In the genomic region with DNA sequence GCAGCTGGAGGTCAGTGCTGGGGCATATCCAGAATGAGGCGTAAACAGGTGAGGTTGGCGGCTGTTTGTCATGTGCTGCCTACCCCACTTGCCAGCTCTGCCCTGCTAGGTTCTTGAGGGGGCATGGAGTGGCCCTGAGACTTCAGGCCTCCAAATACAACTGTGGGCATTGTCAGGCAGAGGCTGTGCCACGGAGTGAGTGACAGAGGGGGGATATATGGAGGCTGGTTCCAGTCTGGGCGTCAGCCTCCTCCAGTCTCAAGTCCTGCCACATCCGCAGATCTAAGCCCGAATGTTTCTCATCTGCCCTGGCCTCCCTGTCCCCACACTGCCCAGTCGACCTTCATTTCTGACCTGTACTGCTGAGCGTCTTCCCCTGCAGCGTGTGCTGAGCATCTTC, we compare ENCODE assay signal across 19 cellular contexts.
DNase-seq lines count a peak whose midpoint lies in the region; ATAC-seq and TF ChIP-seq lines count a peak whose summit lies in the region.
"Had no signal": no experiment of that assay in that cellular context is flagged by ENCODE, and none has a peak within 500 bp of the region (broad histone marks: within the 10 kb centered on the region; RNA-seq: fewer than 3 reads in every experiment).

No MANE protein-coding gene starts in this region.

- H3K9me3 Mint-ChIP-seq in activated CD4-positive, alpha-beta T cell treated with anti-CD3 and anti-CD28 coated beads, Interleukin-2, amount 10 ng/mL, durations not matched to agents 24 days and 14 days: no peaks in the 10 kb centered on the region
- no peaks in the 10 kb centered on the region for H3K9me3 Mint-ChIP-seq in activated CD4-positive, alpha-beta T cell treated with anti-CD3 and anti-CD28 coated beads, Interleukin-2, amount 10 ng/mL, durations not matched to agents 7 days and 5 days
- H3K9me3 Mint-ChIP-seq in stimulated activated naive B cell treated with anti-CD40 and anti-IgM and Interleukin-4, amounts not matched to agents 10 μg/mL and 1 μg/mL and 100 μg/mL, for 72 hours: no peaks in the 10 kb centered on the region
- H3K9me3 Mint-ChIP-seq: CD8-positive, alpha-beta T cell; GM23338 had no signal

- peak; percentile 45 for DNase-seq in activated CD4-positive, alpha-beta T cell treated with anti-CD3 and anti-CD28 coated beads, Interleukin-2, amount 10 ng/mL, durations not matched to agents 24 days and 14 days
- no peak for DNase-seq in activated CD4-positive, alpha-beta T cell treated with anti-CD3 and anti-CD28 coated beads, Interleukin-2, amount 10 ng/mL, durations not matched to agents 7 days and 5 days
- DNase-seq in Panc1 (ENCODE audit: low read depth, low spot score) (no peak), neuronal stem cell (ENCODE audit: low spot score) (no peak), occipital lobe (lab: John Stamatoyannopoulos, UW) (no peak), mucosa of gallbladder (ENCODE audit: low spot score) (no peak)
- DNase-seq in stimulated activated naive B cell treated with anti-CD40 and anti-IgM and Interleukin-4, amounts not matched to agents 10 μg/mL and 1 μg/mL and 100 μg/mL, for 72 hours: no peak
- no peak for DNase-seq in stimulated activated CD4-positive, alpha-beta T cell treated with anti-CD3 and anti-CD28 coated beads, Interleukin-12 subunit alpha, Interleukin-12 subunit beta, amount 100 ng/mL, for 4 hours
- DNase-seq: AML-193; Caco-2; CD8-positive, alpha-beta T cell; GDM1; H7; IMR-90 had no signal

- H3K18ac ChIP-seq in neuronal stem cell (ENCODE audit: low read length): peak overlapping the region; percentile 34

- H3K27me3 ChIP-seq in Panc1 (ENCODE audit: control insufficient read depth, insufficient read depth, low read length): no peaks in the 10 kb centered on the region
- H3K27me3 ChIP-seq in neuronal stem cell (ENCODE audit: control insufficient read depth in 3 of 3, insufficient read depth in 3 of 3, low read depth in 1 of 3, low read length in 3 of 3): no peaks in the 10 kb centered on the region
- H3K27me3 ChIP-seq: BLaER1 had no signal

- intact Hi-C loops in activated CD4-positive, alpha-beta T cell treated with anti-CD3 and anti-CD28 coated beads, Interleukin-2, amount 10 ng/mL, durations not matched to agents 24 days and 14 days (cut with micrococcal nuclease): no loop called here
- intact Hi-C loops in Panc1 (cut with micrococcal nuclease; ENCODE audit: unreplicated experiment): no loop called here

- no peak for TF ChIP-seq CTCF in Panc1 (IDR thresholded peaks at IDR 0.05)

- no peak overlapping the region for H3K4me3 Mint-ChIP-seq in activated CD4-positive, alpha-beta T cell treated with anti-CD3 and anti-CD28 coated beads, Interleukin-2, amount 10 ng/mL, durations not matched to agents 24 days and 14 days
- H3K4me3 Mint-ChIP-seq in activated CD4-positive, alpha-beta T cell treated with anti-CD3 and anti-CD28 coated beads, Interleukin-2, amount 10 ng/mL, durations not matched to agents 7 days and 5 days: no peak overlapping the region
- H3K4me3 Mint-ChIP-seq in stimulated activated naive B cell treated with anti-CD40 and anti-IgM and Interleukin-4, amounts not matched to agents 10 μg/mL and 1 μg/mL and 100 μg/mL, for 72 hours: no peak overlapping the region
- H3K4me3 Mint-ChIP-seq: CD8-positive, alpha-beta T cell; GM23338 had no signal

- H2AK5ac ChIP-seq in neuronal stem cell (ENCODE audit: low read depth, low read length): no peak overlapping the region

- H3K23ac ChIP-seq in neuronal stem cell (ENCODE audit: low read depth, low read length, poor library complexity): peak overlapping the region; percentile 73

- no peak overlapping the region for H2BK15ac ChIP-seq in neuronal stem cell (ENCODE audit: low read length)

- H3K9ac ChIP-seq in neuronal stem cell (ENCODE audit: low read depth, low read length, poor library complexity): no peak overlapping the region
- H3K9ac ChIP-seq: BLaER1 had no signal

- H3K36me3 ChIP-seq in Panc1 (ENCODE audit: control insufficient read depth, insufficient read depth, low read length) (no peaks in the 10 kb centered on the region), neuronal stem cell (replicated peaks in 1 of 2; ENCODE audit: control insufficient read depth in 2 of 2, insufficient read depth in 2 of 2, low read length in 2 of 2) (peaks cover 0 to 2% of the 10 kb centered on the region in 2 donors)

- H2BK12ac ChIP-seq in neuronal stem cell (ENCODE audit: low read length): peak overlapping the region; percentile 79

- no peak overlapping the region for H2BK5ac ChIP-seq in neuronal stem cell (ENCODE audit: low read length)

- H3K27ac Mint-ChIP-seq in activated CD4-positive, alpha-beta T cell treated with anti-CD3 and anti-CD28 coated beads, Interleukin-2, amount 10 ng/mL, durations not matched to agents 24 days and 14 days: no peak overlapping the region
- no peak overlapping the region for H3K27ac Mint-ChIP-seq in activated CD4-positive, alpha-beta T cell treated with anti-CD3 and anti-CD28 coated beads, Interleukin-2, amount 10 ng/mL, durations not matched to agents 7 days and 5 days
- peak overlapping the region; percentile 27 for H3K27ac Mint-ChIP-seq in stimulated activated naive B cell treated with anti-CD40 and anti-IgM and Interleukin-4, amounts not matched to agents 10 μg/mL and 1 μg/mL and 100 μg/mL, for 72 hours
- H3K27ac Mint-ChIP-seq: CD8-positive, alpha-beta T cell; GM23338 had no signal

- no peak overlapping the region for H2AFZ ChIP-seq in neuronal stem cell (ENCODE audit: low read length)
- H2AFZ ChIP-seq: GM23338 had no signal

- peak; percentile 56 for ATAC-seq in Panc1
- ATAC-seq in stimulated activated naive B cell treated with anti-CD40 and anti-IgM and Interleukin-4, amounts not matched to agents 10 μg/mL and 1 μg/mL and 100 μg/mL, for 72 hours (replicated peaks): no peak
- ATAC-seq: A549; CD8-positive, alpha-beta T cell; HCT116 had no signal

- H3K36me3 Mint-ChIP-seq in activated CD4-positive, alpha-beta T cell treated with anti-CD3 and anti-CD28 coated beads, Interleukin-2, amount 10 ng/mL, durations not matched to agents 24 days and 14 days (ENCODE audit: low read depth): peaks cover 3% of the 10 kb centered on the region
- H3K36me3 Mint-ChIP-seq in activated CD4-positive, alpha-beta T cell treated with anti-CD3 and anti-CD28 coated beads, Interleukin-2, amount 10 ng/mL, durations not matched to agents 7 days and 5 days (ENCODE audit: low read depth): peaks cover 11% of the 10 kb centered on the region
- H3K36me3 Mint-ChIP-seq in stimulated activated naive B cell treated with anti-CD40 and anti-IgM and Interleukin-4, amounts not matched to agents 10 μg/mL and 1 μg/mL and 100 μg/mL, for 72 hours: peaks cover 39 to 69% of the 10 kb centered on the region in 2 donors

- no TSS peak for BruUV-seq in Panc1 (replicated peaks; lab: Mats Ljungman, UMichigan)

- in situ Hi-C loops in Panc1 (cut with HindIII; ENCODE audit: low pct_unique_long_range_greater_than_20kb, low sequenced_read_pairs): no loop called here

- POLR2A ChIA-PET in activated CD4-positive, alpha-beta T cell treated with anti-CD3 and anti-CD28 coated beads, Interleukin-2, amount 10 ng/mL, durations not matched to agents 7 days and 5 days (lab: Charles Lee): no interaction called here
- POLR2A ChIA-PET in Panc1 (lab: Charles Lee): no interaction called here

- peaks cover 6% of the 10 kb centered on the region for H3K4me1 Mint-ChIP-seq in activated CD4-positive, alpha-beta T cell treated with anti-CD3 and anti-CD28 coated beads, Interleukin-2, amount 10 ng/mL, durations not matched to agents 24 days and 14 days
- peaks cover 17% of the 10 kb centered on the region for H3K4me1 Mint-ChIP-seq in activated CD4-positive, alpha-beta T cell treated with anti-CD3 and anti-CD28 coated beads, Interleukin-2, amount 10 ng/mL, durations not matched to agents 7 days and 5 days
- peaks cover 13 to 17% of the 10 kb centered on the region in 2 donors for H3K4me1 Mint-ChIP-seq in stimulated activated naive B cell treated with anti-CD40 and anti-IgM and Interleukin-4, amounts not matched to agents 10 μg/mL and 1 μg/mL and 100 μg/mL, for 72 hours

- H3K9me3 ChIP-seq in Panc1 (ENCODE audit: control insufficient read depth, insufficient read depth, low read depth, low read length) (no peaks in the 10 kb centered on the region), neuronal stem cell (replicated peaks in 1 of 2; ENCODE audit: control insufficient read depth in 2 of 2, insufficient read depth in 1 of 2, low read depth in 1 of 2, low read length in 2 of 2) (no peaks in the 10 kb centered on the region)
- H3K9me3 ChIP-seq: A549, BLaER1, Caco-2 had no signal

- H4K91ac ChIP-seq in neuronal stem cell (ENCODE audit: low read depth, low read length, poor library complexity): no peak overlapping the region

- no peak overlapping the region for H2BK120ac ChIP-seq in neuronal stem cell (ENCODE audit: low read depth, low read length)

- H3K27ac ChIP-seq in Panc1 (ENCODE audit: low read length) (no peak overlapping the region), neuronal stem cell (replicated peaks; ENCODE audit: low read length) (no peak overlapping the region)
- H3K27ac ChIP-seq: 22Rv1, A549, BLaER1 had no signal

- H3K4me2 ChIP-seq in neuronal stem cell (ENCODE audit: insufficient read depth, low read length, poor library complexity, severe bottlenecking): no peak overlapping the region
- H3K4me2 ChIP-seq: A549, GM23338 had no signal

- no peaks in the 10 kb centered on the region for H3K79me1 ChIP-seq in neuronal stem cell (ENCODE audit: low read depth, low read length)

- H3K4me3 ChIP-seq in Panc1 (ENCODE audit: low read depth in 2 of 2, low read length in 2 of 2) (no peak overlapping the region), neuronal stem cell (ENCODE audit: low read length in 2 of 2) (no peak overlapping the region)
- H3K4me3 ChIP-seq: A549, BLaER1, GM23338 had no signal

- H3K4ac ChIP-seq in neuronal stem cell (ENCODE audit: low read length): no peak overlapping the region

- H3K4me1 ChIP-seq in Panc1 (ENCODE audit: control insufficient read depth, insufficient read depth, low read length) (no peaks in the 10 kb centered on the region), neuronal stem cell (ENCODE audit: control insufficient read depth in 2 of 2, insufficient read depth in 1 of 2, low read depth in 1 of 2, low read length in 2 of 2) (no peaks in the 10 kb centered on the region)
- H3K4me1 ChIP-seq: A549, Caco-2 had no signal

- H3K14ac ChIP-seq in neuronal stem cell (ENCODE audit: low read length): peak overlapping the region; percentile 50

- H4K8ac ChIP-seq in neuronal stem cell (ENCODE audit: low read depth, low read length): no peak overlapping the region

- WGBS in neuronal stem cell (ENCODE audit: extremely low coverage in 2 of 2, insufficient read length in 2 of 2, insufficient replicate concordance in 1 of 2), 2 donors: no CpG with 5 or more reads among the region's 9 CpGs

- H3K27me3 Mint-ChIP-seq in activated CD4-positive, alpha-beta T cell treated with anti-CD3 and anti-CD28 coated beads, Interleukin-2, amount 10 ng/mL, durations not matched to agents 24 days and 14 days: no peaks in the 10 kb centered on the region
- H3K27me3 Mint-ChIP-seq in activated CD4-positive, alpha-beta T cell treated with anti-CD3 and anti-CD28 coated beads, Interleukin-2, amount 10 ng/mL, durations not matched to agents 7 days and 5 days: no peaks in the 10 kb centered on the region
- no peaks in the 10 kb centered on the region for H3K27me3 Mint-ChIP-seq in stimulated activated naive B cell treated with anti-CD40 and anti-IgM and Interleukin-4, amounts not matched to agents 10 μg/mL and 1 μg/mL and 100 μg/mL, for 72 hours

- CTCF ChIA-PET in activated CD4-positive, alpha-beta T cell treated with anti-CD3 and anti-CD28 coated beads, Interleukin-2, amount 10 ng/mL, durations not matched to agents 7 days and 5 days (lab: Charles Lee): no interaction called here
- CTCF ChIA-PET in Panc1 (lab: Charles Lee): no interaction called here
